8 cellular contexts compared by ENCODE assay signal in genomic region chr10:101831169-101831811, GRCh38. TPM values are rescaled to one million over a fixed set of nuclear protein-coding genes. Genes with fewer than 3 reads are reported as not detected.
A peak's percentile ranks its signal among the peaks of the same experiment; 100 is the strongest.
DNase-seq lines count a peak whose midpoint lies in the region; ATAC-seq and TF ChIP-seq lines count a peak whose summit lies in the region.

No MANE protein-coding gene starts in this region.

- no peaks in the 10 kb centered on the region for H3K27me3 Mint-ChIP-seq in activated T-cell treated with anti-CD3 and anti-CD28 coated beads, Interleukin-2, amount 50 U/mL, for 4 hours (ENCODE audit: low read depth)

- peaks cover 18 to 20% of the 10 kb centered on the region in 2 donors for H3K4me1 ChIP-seq in thyroid gland

- TF ChIP-seq POLR2A in thyroid gland (IDR thresholded peaks at IDR 0.05) = no peak

- H3K27me3 ChIP-seq in layer of hippocampus (ENCODE audit: control insufficient read depth, insufficient read depth, low read length) (no peaks in the 10 kb centered on the region), thyroid gland (no peaks in the 10 kb centered on the region)

- no peaks in the 10 kb centered on the region for H3K36me3 ChIP-seq in thyroid gland

- peak overlapping the region; percentile 79 for H3K4me3 Mint-ChIP-seq in activated T-cell treated with anti-CD3 and anti-CD28 coated beads, Interleukin-2, amount 50 U/mL, for 4 hours

- no peaks in the 10 kb centered on the region for H3K9me3 Mint-ChIP-seq in activated T-cell treated with anti-CD3 and anti-CD28 coated beads, Interleukin-2, amount 50 U/mL, for 4 hours

- intact Hi-C loops in thyroid gland (cut with DNase I) = no loop called here

- H3K27ac ChIP-seq in angular gyrus (ENCODE audit: low read depth, low read length) = peak overlapping the region; percentile 75
- peak overlapping the region; percentile 67 for H3K27ac ChIP-seq in layer of hippocampus (ENCODE audit: low read depth, low read length)
- H3K27ac ChIP-seq in thyroid gland = peak overlapping the region in 1 of 3 donors; percentile 37

- no peak for TF ChIP-seq CTCF in thyroid gland (IDR thresholded peaks at IDR 0.05)

- no peak for DNase-seq in activated T-cell treated with anti-CD3 and anti-CD28 coated beads, Interleukin-2, amount 50 U/mL, for 4 hours
- DNase-seq in activated T-cell treated with anti-CD3 and anti-CD28 coated beads for 4 hours = no peak
- no peak for DNase-seq in thyroid gland

- no peaks in the 10 kb centered on the region for H3K36me3 Mint-ChIP-seq in activated T-cell treated with anti-CD3 and anti-CD28 coated beads, Interleukin-2, amount 50 U/mL, for 4 hours (ENCODE audit: insufficient read depth)

- H3K4me1 Mint-ChIP-seq in activated T-cell treated with anti-CD3 and anti-CD28 coated beads, Interleukin-2, amount 50 U/mL, for 4 hours (ENCODE audit: low read depth) = peaks cover 56% of the 10 kb centered on the region

- WGBS in thyroid gland, 2 donors = 54 to 55% methylated on average over 9 of the region's 9 CpGs

- no peak for ATAC-seq in activated T-cell treated with anti-CD3 and anti-CD28 coated beads, Interleukin-2, amount 50 U/mL, for 4 hours
- no peak for ATAC-seq in HG02870 (IDR thresholded peaks at IDR 0.05; ENCODE audit: unreplicated experiment)
- no peak for ATAC-seq in HG02642 (IDR thresholded peaks at IDR 0.05; ENCODE audit: poor library complexity, unreplicated experiment)
- no peak for ATAC-seq in GM21786 (IDR thresholded peaks at IDR 0.05; ENCODE audit: unreplicated experiment)

- H3K4me3 ChIP-seq in thyroid gland (replicated peaks in 1 of 3) = peak overlapping the region in 2 of 3 donors; percentile 27 to 48

- no peaks in the 10 kb centered on the region for H3K9me3 ChIP-seq in thyroid gland

RNA-seq across cellular contexts. Expression of gene KCNIP2, which starts 12.3 kb away (rescaled TPM):
- under 1 TPM; 0.23 to 0.63 (median 0.37) TPM for total RNA-seq in activated T-cell treated with anti-CD3 and anti-CD28 coated beads, Interleukin-2, amount 50 U/mL, for 4 hours
- total RNA-seq in thyroid gland = 1 to 10 TPM; 1.0 to 3.5 (median 1.4) TPM

RNA-seq across cellular contexts. Expression of gene OGA, which starts 13.0 kb away (rescaled TPM):
- 10 to 100 TPM; 52.0 to 72.2 (median 64.5) TPM for total RNA-seq in activated T-cell treated with anti-CD3 and anti-CD28 coated beads, Interleukin-2, amount 50 U/mL, for 4 hours
- 100 to 1,000 TPM; 114 to 205 (median 157) TPM for total RNA-seq in thyroid gland

RNA-seq across cellular contexts. Expression of gene NPM3, which starts 48.0 kb away (rescaled TPM):
- total RNA-seq in activated T-cell treated with anti-CD3 and anti-CD28 coated beads, Interleukin-2, amount 50 U/mL, for 4 hours = 100 to 1,000 TPM; 213 to 285 (median 265) TPM
- total RNA-seq in thyroid gland = 10 to 100 TPM in 3 of 4 donors, 1 to 10 TPM in 1; 9.0 to 27.3 (median 20.7) TPM

RNA-seq across cellular contexts. Expression of gene FGF8, which starts 55.4 kb away (rescaled TPM):
- total RNA-seq in activated T-cell treated with anti-CD3 and anti-CD28 coated beads, Interleukin-2, amount 50 U/mL, for 4 hours = under 1 TPM in 1 of 3 donors, not detected in 2; 0.24 TPM
- total RNA-seq in thyroid gland = not detected

Comparison
In these comparisons a context has a peak if more than half of its experiments do, and no peak if none do; other contexts are left out.
1. RNA of gene NPM3, which starts 48.0 kb away (total RNA-seq): 213 to 285 TPM in activated T-cell treated with anti-CD3 and anti-CD28 coated beads, Interleukin-2, amount 50 U/mL, for 4 hours; 9.0 to 27.3 TPM in thyroid gland; every median in the first group is over 4 times any median in the second.